Comparison of ENCODE assay signal across 21 cellular contexts in genomic region chr9:128057724-128058409, GRCh38. TPM values are rescaled to one million over a fixed set of nuclear protein-coding genes. Genes with fewer than 3 reads are reported as not detected.
DNase-seq lines count a peak whose midpoint lies in the region; FAIRE-seq and TF ChIP-seq lines count a peak whose summit lies in the region.
"Had no signal": no experiment of that assay in that cellular context is flagged by ENCODE, and none has a peak within 500 bp of the region (broad histone marks: within the 10 kb centered on the region; RNA-seq: fewer than 3 reads in every experiment).

No MANE protein-coding gene starts in this region.

- H3K36me3 ChIP-seq in mammary epithelial cell (ENCODE audit: insufficient read depth, low read length) (no peaks in the 10 kb centered on the region), endothelial cell of umbilical vein (ENCODE audit: control insufficient read depth in 2 of 2, extremely low read depth in 1 of 2, insufficient read depth in 2 of 2, low read length in 2 of 2) (no peaks in the 10 kb centered on the region), neural progenitor cell (no peaks in the 10 kb centered on the region)
- H3K36me3 ChIP-seq: MG63 had no signal

- no peak for TF ChIP-seq POLR2A in endothelial cell of umbilical vein (IDR thresholded peaks at IDR 0.05; ENCODE audit: low read depth, low read length)

- no peaks in the 10 kb centered on the region for H3K4me1 ChIP-seq in mammary epithelial cell (ENCODE audit: insufficient read depth, low read length)
- H3K4me1 ChIP-seq in endothelial cell of umbilical vein (ENCODE audit: control insufficient read depth, extremely low read depth, insufficient read depth, low read length): peaks cover 8% of the 10 kb centered on the region
- peaks cover 25% of the 10 kb centered on the region for H3K4me1 ChIP-seq in neural progenitor cell

- no peak overlapping the region for H3K4me2 ChIP-seq in mammary epithelial cell (ENCODE audit: insufficient read depth, low read depth, low read length)
- no peak overlapping the region for H3K4me2 ChIP-seq in endothelial cell of umbilical vein (ENCODE audit: insufficient read depth, low read length)
- peak overlapping the region; percentile 56 for H3K4me2 ChIP-seq in neural progenitor cell

- H3K9me1 ChIP-seq in endothelial cell of umbilical vein (replicated peaks; ENCODE audit: control insufficient read depth, extremely low read depth, insufficient read depth, low read length): no peaks in the 10 kb centered on the region

- POLR2A ChIA-PET in MCF 10A (lab: Yijun Ruan, JAX): interaction anchor here (0.6 to 1.1 kb wide), 3 partner anchors 9 to 59 kb away, joined by 3 read pairs; partner anchors contain the start of gene NAIF1
- POLR2A ChIA-PET in endothelial cell of umbilical vein (lab: Charles Lee): no interaction called here

- H3K27me3 Mint-ChIP-seq in MCF 10A (ENCODE audit: insufficient read depth, unreplicated experiment) (no peaks in the 10 kb centered on the region), neural progenitor cell (ENCODE audit: insufficient read depth, low read depth) (peaks cover 5% of the 10 kb centered on the region)
- H3K27me3 Mint-ChIP-seq: activated CD4-positive, alpha-beta T cell treated with anti-CD3 and anti-CD28 coated beads for 36 hours; stimulated activated naive CD8-positive, alpha-beta T cell treated with anti-CD3 and anti-CD28 coated beads, Interleukin-15, amount 100 ng/mL, for 72 hours had no signal

- H3K9me3 ChIP-seq in mammary epithelial cell (replicated peaks; ENCODE audit: insufficient read depth, low read length) (no peaks in the 10 kb centered on the region), endothelial cell of umbilical vein (replicated peaks; ENCODE audit: control insufficient read depth, insufficient read depth, low read length) (no peaks in the 10 kb centered on the region), neural progenitor cell (ENCODE audit: low read depth) (no peaks in the 10 kb centered on the region)
- H3K9me3 ChIP-seq: MG63 had no signal

- no peaks in the 10 kb centered on the region for H3K27me3 ChIP-seq in mammary epithelial cell (ENCODE audit: insufficient read depth, low read length)
- no peaks in the 10 kb centered on the region for H3K27me3 ChIP-seq in endothelial cell of umbilical vein (ENCODE audit: control insufficient read depth in 2 of 2, insufficient read depth in 2 of 2, low read length in 2 of 2)
- H3K27me3 ChIP-seq in neural progenitor cell: no peaks in the 10 kb centered on the region
- H3K27me3 ChIP-seq: MG63 had no signal

- CTCF ChIA-PET in MCF 10A (lab: Yijun Ruan, JAX) (interaction anchor here (0.8 to 2.1 kb wide), 4 partner anchors 9 to 554 kb away, joined by 3 to 5 read pairs (median 4); no protein-coding TSS in a partner anchor), mammary epithelial cell (lab: Charles Lee; ENCODE audit: low non-redundant PET) (no interaction called here), endothelial cell of umbilical vein (lab: Charles Lee) (no interaction called here)

- no peak overlapping the region for H2AFZ ChIP-seq in mammary epithelial cell (ENCODE audit: low read depth, low read length)
- no peak overlapping the region for H2AFZ ChIP-seq in endothelial cell of umbilical vein (ENCODE audit: low read depth, low read length)
- no peak overlapping the region for H2AFZ ChIP-seq in neural progenitor cell (replicated peaks)
- H2AFZ ChIP-seq: GM23248 had no signal

- BruUV-seq in MCF 10A (replicated peaks; lab: Mats Ljungman, UMichigan) (no TSS peak), mammary epithelial cell (replicated peaks; lab: Mats Ljungman, UMichigan) (no TSS peak), endothelial cell of umbilical vein (replicated peaks; lab: Mats Ljungman, UMichigan) (no TSS peak)

- no peak overlapping the region for H3K4me3 ChIP-seq in mammary epithelial cell (replicated peaks in 1 of 3; ENCODE audit: insufficient read depth in 1 of 3, low read depth in 2 of 3, low read length in 3 of 3)
- no peak overlapping the region for H3K4me3 ChIP-seq in endothelial cell of umbilical vein (replicated peaks in 1 of 3; ENCODE audit: insufficient read depth in 1 of 3, low read depth in 1 of 3, low read length in 3 of 3)
- H3K4me3 ChIP-seq in neural progenitor cell: no peak overlapping the region
- H3K4me3 ChIP-seq: GM23248, MG63 had no signal

- no peaks in the 10 kb centered on the region for H3K79me2 ChIP-seq in mammary epithelial cell (ENCODE audit: insufficient read depth, low read length)
- H3K79me2 ChIP-seq in endothelial cell of umbilical vein (ENCODE audit: control insufficient read depth, insufficient read depth, low read length): no peaks in the 10 kb centered on the region
- no peaks in the 10 kb centered on the region for H3K79me2 ChIP-seq in neural progenitor cell (ENCODE audit: low read depth)

- in situ Hi-C loops in mammary epithelial cell (cut with MboI; ENCODE audit: low sequenced_read_pairs in 2 of 2): no loop called here

- 80% methylated on average over 8 of the region's 8 CpGs for WGBS in mammary epithelial cell (ENCODE audit: low coverage, missing lambda C conversion rate)

- H3K27ac ChIP-seq in mammary epithelial cell (ENCODE audit: insufficient read depth, low read depth, low read length) (no peak overlapping the region), endothelial cell of umbilical vein (ENCODE audit: insufficient read depth, low read depth, low read length) (no peak overlapping the region), neural progenitor cell (no peak overlapping the region)
- H3K27ac ChIP-seq: GM23248, RWPE1 had no signal

- H3K4me3 Mint-ChIP-seq in MCF 10A (ENCODE audit: unreplicated experiment): no peak overlapping the region
- H3K4me3 Mint-ChIP-seq in neural progenitor cell: no peak overlapping the region
- H3K4me3 Mint-ChIP-seq: activated CD4-positive, alpha-beta T cell treated with anti-CD3 and anti-CD28 coated beads for 36 hours; stimulated activated naive CD8-positive, alpha-beta T cell treated with anti-CD3 and anti-CD28 coated beads, Interleukin-15, amount 100 ng/mL, for 72 hours had no signal

- TF ChIP-seq CTCF in MCF 10A (IDR thresholded peaks at IDR 0.05; ENCODE audit: unreplicated experiment) (no peak), mammary epithelial cell (conservative IDR thresholded peaks at IDR 0.05 in 1 of 2, IDR thresholded peaks at IDR 0.05 in 1 of 2; ENCODE audit: extremely low read depth in 1 of 2, insufficient read depth in 1 of 2, low read depth in 1 of 2, low read length in 2 of 2) (no peak), endothelial cell of umbilical vein (IDR thresholded peaks at IDR 0.05; ENCODE audit: extremely low read depth in 1 of 2, insufficient read depth in 1 of 2, low read depth in 1 of 2, low read length in 2 of 2) (no peak), neural progenitor cell (IDR thresholded peaks at IDR 0.05) (no peak)

- H3F3A ChIP-seq in neural progenitor cell (ENCODE audit: low read depth): peaks cover 30% of the 10 kb centered on the region

- peaks cover 9% of the 10 kb centered on the region for H3K4me1 Mint-ChIP-seq in MCF 10A (ENCODE audit: insufficient read depth, unreplicated experiment)
- H3K4me1 Mint-ChIP-seq in neural progenitor cell: peaks cover 34% of the 10 kb centered on the region

- H3K9me3 Mint-ChIP-seq in MCF 10A (ENCODE audit: unreplicated experiment) (no peaks in the 10 kb centered on the region), neural progenitor cell (no peaks in the 10 kb centered on the region)
- H3K9me3 Mint-ChIP-seq: stimulated activated naive CD8-positive, alpha-beta T cell treated with anti-CD3 and anti-CD28 coated beads, Interleukin-15, amount 100 ng/mL, for 72 hours had no signal

- dilution Hi-C loops in mammary epithelial cell (cut with HindIII; ENCODE audit: low sequenced_read_pairs) (no loop called here), endothelial cell of umbilical vein (cut with MboI; ENCODE audit: extremely low pct_ligation_motif_present, low sequenced_read_pairs) (no loop called here)

- intact Hi-C loops in MCF 10A (cut with micrococcal nuclease): no loop called here
- intact Hi-C loops in mammary epithelial cell (cut with micrococcal nuclease): no loop called here
- intact Hi-C loops in endothelial cell of umbilical vein (cut with micrococcal nuclease): no loop called here

- DNase-seq in MCF 10A (ENCODE audit: unreplicated experiment): no peak
- no peak for DNase-seq in mammary epithelial cell
- DNase-seq in endothelial cell of umbilical vein (ENCODE audit: low read depth, low spot score): no peak
- no peak for DNase-seq in neural progenitor cell (ENCODE audit: low spot score)
- no peak for DNase-seq in DMS153 treated with DMSO at 0.1 percent for 48 hours (lab: John Stamatoyannopoulos, UW; ENCODE audit: unreplicated experiment)
- no peak for DNase-seq in NCI-H1417 (lab: John Stamatoyannopoulos, UW)
- DNase-seq in NCI-H1048 (lab: John Stamatoyannopoulos, UW): no peak
- no peak for DNase-seq in RCC 7860 (ENCODE audit: low spot score)
- DNase-seq: activated CD4-positive, alpha-beta T cell treated with anti-CD3 and anti-CD28 coated beads for 36 hours; anterior cingulate cortex; foreskin melanocyte; GF-D8; GM23248; MG63; NCI-H187; occipital lobe; stimulated activated naive CD8-positive, alpha-beta T cell treated with anti-CD3 and anti-CD28 coated beads, Interleukin-15, amount 100 ng/mL, for 72 hours had no signal

- H3K9ac ChIP-seq in mammary epithelial cell (ENCODE audit: insufficient read depth, low read length): no peak overlapping the region
- H3K9ac ChIP-seq in endothelial cell of umbilical vein (replicated peaks; ENCODE audit: extremely low read depth, insufficient read depth, low read length): no peak overlapping the region
- no peak overlapping the region for H3K9ac ChIP-seq in neural progenitor cell
- H3K9ac ChIP-seq: GM23248 had no signal

- H3K27ac Mint-ChIP-seq in MCF 10A (ENCODE audit: low read depth, unreplicated experiment) (peak overlapping the region; percentile 14), neural progenitor cell (peak overlapping the region; percentile 62)
- H3K27ac Mint-ChIP-seq: activated CD4-positive, alpha-beta T cell treated with anti-CD3 and anti-CD28 coated beads for 36 hours; stimulated activated naive CD8-positive, alpha-beta T cell treated with anti-CD3 and anti-CD28 coated beads, Interleukin-15, amount 100 ng/mL, for 72 hours had no signal

- H3K36me3 Mint-ChIP-seq in MCF 10A (ENCODE audit: insufficient read depth, unreplicated experiment) (peaks cover 10% of the 10 kb centered on the region), neural progenitor cell (peaks cover 4% of the 10 kb centered on the region)

- H4K20me1 ChIP-seq in mammary epithelial cell (ENCODE audit: insufficient read depth, low read length): no peaks in the 10 kb centered on the region
- H4K20me1 ChIP-seq in endothelial cell of umbilical vein (replicated peaks; ENCODE audit: control insufficient read depth, extremely low read depth, insufficient read depth, low read length): no peaks in the 10 kb centered on the region
- no peaks in the 10 kb centered on the region for H4K20me1 ChIP-seq in neural progenitor cell (ENCODE audit: low read depth)

- FAIRE-seq in endothelial cell of umbilical vein (lab: Jason Lieb, UNC): peak; percentile 18
- no peak for FAIRE-seq in RCC 7860 (lab: Jason Lieb, UNC)
- FAIRE-seq: colon, D721Med, GM12891 had no signal

RNA-seq across cellular contexts. Expression of gene NAIF1, which starts 9.3 kb away (rescaled TPM):
- total RNA-seq in MCF 10A (2022): 15.8 and 17.1 TPM in 2 replicates
- total RNA-seq in mammary epithelial cell: 1 to 10 TPM; 6.8 to 9.3 TPM
- 7.6 TPM for polyA plus RNA-seq in mammary epithelial cell
- polyA minus RNA-seq in mammary epithelial cell: 5.1 TPM
- total RNA-seq in endothelial cell of umbilical vein: 8.2 and 9.7 TPM in 2 replicates
- polyA plus RNA-seq in endothelial cell of umbilical vein: 9.7 and 10.1 TPM in 2 replicates
- 9.4 and 9.5 TPM in 2 replicates for polyA plus RNA-seq in endothelial cell of umbilical vein (2011; cell fraction: cytosol; rRNA removed)
- polyA plus RNA-seq in endothelial cell of umbilical vein (2011; cell fraction: nucleus; rRNA removed): 4.4 and 4.6 TPM in 2 replicates
- polyA plus RNA-seq in endothelial cell of umbilical vein (2012): 6.4 and 9.3 TPM in 2 replicates
- polyA minus RNA-seq in endothelial cell of umbilical vein: 7.5 and 9.8 TPM in 2 replicates
- 19.3 TPM for polyA minus RNA-seq in endothelial cell of umbilical vein (2011; cell fraction: cytosol; rRNA and poly(A)+ RNA removed)
- polyA minus RNA-seq in endothelial cell of umbilical vein (2011; cell fraction: nucleus; rRNA and poly(A)+ RNA removed): 2.0 and 3.7 TPM in 2 replicates
- 8.4 and 9.5 TPM in 2 replicates for total RNA-seq in neural progenitor cell (ENCODE audit: low replicate concordance)

RNA-seq across cellular contexts. Expression of gene SLC25A25, which starts 10.2 kb away (rescaled TPM):
- total RNA-seq in MCF 10A (2022): 11.1 and 15.5 TPM in 2 replicates
- 10 to 100 TPM; 10.8 to 12.8 TPM for total RNA-seq in mammary epithelial cell
- polyA plus RNA-seq in mammary epithelial cell: 5.0 TPM
- polyA minus RNA-seq in mammary epithelial cell: 13.0 TPM
- 20.1 and 20.2 TPM in 2 replicates for total RNA-seq in endothelial cell of umbilical vein
- 14.2 and 18.1 TPM in 2 replicates for polyA plus RNA-seq in endothelial cell of umbilical vein
- 17.3 and 21.7 TPM in 2 replicates for polyA plus RNA-seq in endothelial cell of umbilical vein (2011; cell fraction: cytosol; rRNA removed)
- 54.4 and 63.0 TPM in 2 replicates for polyA plus RNA-seq in endothelial cell of umbilical vein (2011; cell fraction: nucleus; rRNA removed)
- 11.9 and 22.6 TPM in 2 replicates for polyA plus RNA-seq in endothelial cell of umbilical vein (2012)
- polyA minus RNA-seq in endothelial cell of umbilical vein: 16.6 and 17.6 TPM in 2 replicates
- 20.1 TPM for polyA minus RNA-seq in endothelial cell of umbilical vein (2011; cell fraction: cytosol; rRNA and poly(A)+ RNA removed)
- polyA minus RNA-seq in endothelial cell of umbilical vein (2011; cell fraction: nucleus; rRNA and poly(A)+ RNA removed): 24.4 and 32.2 TPM in 2 replicates
- 8.5 and 15.7 TPM in 2 replicates for total RNA-seq in neural progenitor cell (ENCODE audit: low replicate concordance)
